In the genomic region with DNA sequence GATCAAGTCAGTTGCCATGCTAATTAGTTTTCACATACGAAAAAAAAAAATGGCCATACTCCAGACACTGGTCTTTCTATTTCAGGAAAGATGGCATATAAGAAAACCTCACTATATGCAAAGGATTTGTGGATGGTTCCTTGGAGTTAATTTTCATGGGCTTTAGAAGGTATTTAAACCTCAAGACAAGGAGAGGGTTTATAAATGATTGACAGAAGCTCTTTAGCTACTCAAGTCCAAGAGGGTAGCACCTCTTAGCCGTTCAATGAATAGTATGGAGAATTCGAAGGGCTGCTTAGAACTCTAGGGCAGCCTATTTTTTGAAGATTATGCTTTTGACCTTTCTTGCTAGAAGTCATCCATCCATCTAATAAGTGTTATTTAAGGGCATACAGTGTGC, we compare ENCODE assay signal across 23 cellular contexts.
"Had no signal": no experiment of that assay in that cellular context is flagged by ENCODE, and none has a peak within 500 bp of the region (broad histone marks: within the 10 kb centered on the region; RNA-seq: fewer than 3 reads in every experiment).

No MANE protein-coding gene starts in this region.

- H3K27ac ChIP-seq: esophagus squamous epithelium, pancreas, stomach, thyroid gland had no signal

- FAIRE-seq: endometrium, pancreas had no signal

- H3K36me3 ChIP-seq: esophagus squamous epithelium, gastrocnemius medialis, pancreas, stomach, thyroid gland, vagina had no signal

- H3K4me3 ChIP-seq: esophagus squamous epithelium, gastrocnemius medialis, lung, pancreas, smooth muscle cell, stomach, thyroid gland, vagina had no signal

- ATAC-seq: effector memory CD8-positive, alpha-beta T cell; gastrocnemius medialis; left ventricle myocardium superior; natural killer cell; pancreas; sciatic nerve; stimulated activated effector memory CD8-positive, alpha-beta T cell treated with anti-CD3 and anti-CD28 coated beads, Interleukin-12 subunit alpha, Interleukin-12 subunit beta, amount 100 ng/mL, for 72 hours had no signal

- H3K27me3 ChIP-seq: esophagus squamous epithelium, gastrocnemius medialis, pancreas, stomach, thyroid gland, vagina had no signal

- H3K4me2 ChIP-seq: smooth muscle cell had no signal

- H3K9me3 ChIP-seq: esophagus squamous epithelium, gastrocnemius medialis, pancreas, stomach, thyroid gland, vagina had no signal

- DNase-seq: cortex of kidney; effector memory CD8-positive, alpha-beta T cell; erythroblast; esophagus squamous epithelium; gastrocnemius medialis; head of caudate nucleus; left ventricle myocardium superior; natural killer cell; occipital lobe; pancreas; stimulated activated CD4-positive, alpha-beta T cell treated with anti-CD3 and anti-CD28 coated beads, Interleukin-12 subunit alpha, Interleukin-12 subunit beta, amount 100 ng/mL, for 4 hours; stimulated activated CD4-positive, alpha-beta T cell treated with anti-CD3 and anti-CD28 coated beads, Interleukin-1b, Interleukin-23, amount 100 ng/mL, for 48 hours; stimulated activated CD4-positive, alpha-beta T cell treated with anti-CD3 and anti-CD28 coated beads, Interleukin-4, amount 100 ng/mL, for 24 hours; stimulated activated naive CD4-positive, alpha-beta T cell treated with Interleukin-2 at 50 U/mL for 16 hours; stomach; thyroid gland; trophoblast cell had no signal
